Comparison of ENCODE assay signal across 16 cellular contexts in the genomic region with DNA sequence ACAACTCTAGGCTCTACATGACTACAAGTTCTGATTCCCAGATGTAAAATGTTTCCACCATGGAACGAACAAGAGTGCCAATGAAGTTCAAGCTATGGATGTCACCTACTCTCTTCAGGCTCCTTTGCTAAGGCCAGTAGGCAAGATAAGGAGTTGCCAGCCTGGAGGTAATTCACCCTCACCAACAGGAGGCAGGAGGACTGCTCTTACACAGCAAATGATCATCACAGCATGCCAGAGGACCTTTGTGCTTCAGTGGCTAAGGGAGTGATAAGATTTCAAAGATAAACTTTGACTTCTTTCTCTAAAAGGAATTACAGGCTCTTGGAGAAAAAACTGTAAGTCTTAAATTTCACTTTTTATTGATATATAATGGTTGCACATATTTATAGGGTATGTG. TPM values are rescaled to one million over a fixed set of nuclear protein-coding genes. Genes with fewer than 3 reads are reported as not detected.
DNase-seq lines count a peak whose midpoint lies in the region; FAIRE-seq and TF ChIP-seq lines count a peak whose summit lies in the region.
"Had no signal": no experiment of that assay in that cellular context is flagged by ENCODE, and none has a peak within 500 bp of the region (broad histone marks: within the 10 kb centered on the region; RNA-seq: fewer than 3 reads in every experiment).

No MANE protein-coding gene starts in this region.

- no peak overlapping the region for H3K27ac Mint-ChIP-seq in T-helper 2 cell treated with Interferon-gamma antibody and Interleukin-4, amounts not matched to agents 5 μg/mL and 100 μg/mL, for 36 hours
- H3K27ac Mint-ChIP-seq in activated naive CD4-positive, alpha-beta T cell treated with anti-CD3 and anti-CD28 coated beads for 36 hours = no peak overlapping the region
- H3K27ac Mint-ChIP-seq: CD8-positive, alpha-beta memory T cell had no signal

- H3K4me2 ChIP-seq in H1 (ENCODE audit: insufficient read depth in 1 of 2, low read depth in 2 of 2, low read length in 2 of 2) (no peak overlapping the region), trophoblast cell (ENCODE audit: low read length) (no peak overlapping the region)
- H3K4me2 ChIP-seq: BLaER1 had no signal

- H4K91ac ChIP-seq in H1 (replicated peaks; ENCODE audit: insufficient read length, low read length) = no peak overlapping the region
- no peak overlapping the region for H4K91ac ChIP-seq in trophoblast cell (ENCODE audit: low read depth, low read length)

- 87% methylated on average over 1 of the region's 1 CpG; no CpG with 5 or more reads in 1 of the 2 experiments for WGBS in H1 (ENCODE audit: extremely low coverage in 1 of 2, insufficient coverage in 1 of 2, insufficient read length in 1 of 2, insufficient replicate concordance in 2 of 2, low coverage in 1 of 2, low lambda C conversion rate in 2 of 2, missing lambda C conversion rate in 1 of 2), 2 experiments
- WGBS in trophoblast cell (ENCODE audit: extremely low coverage, insufficient coverage, insufficient read length) = no CpG with 5 or more reads among the region's 1 CpG

- peak; percentile 16 for DNase-seq in DMS53 (lab: John Stamatoyannopoulos, UW)
- no peak for DNase-seq in DMS53 treated with DMSO at 0.1 percent for 48 hours (lab: John Stamatoyannopoulos, UW; ENCODE audit: unreplicated experiment)
- no peak for DNase-seq in H1 (ENCODE audit: low read depth in 1 of 2, low spot score in 2 of 2)
- peak; percentile 2 for DNase-seq in kidney glomerular epithelial cell (lab: John Stamatoyannopoulos, UW)
- peak; percentile 22 to 61 for DNase-seq in trophoblast cell
- DNase-seq in activated CD4-positive, alpha-beta T cell treated with anti-CD3 and anti-CD28 coated beads, Interleukin-2, amount 50 U/mL, for 48 hours = no peak
- DNase-seq in T-helper 2 cell treated with Interferon-gamma antibody and Interleukin-4, amounts not matched to agents 5 μg/mL and 100 μg/mL, for 36 hours (ENCODE audit: low spot score) = no peak
- DNase-seq in activated naive CD4-positive, alpha-beta T cell treated with anti-CD3 and anti-CD28 coated beads for 36 hours = no peak
- DNase-seq: Caco-2; CD8-positive, alpha-beta memory T cell; DMS79; GOT3 had no signal

- H3K27ac ChIP-seq in H1 (ENCODE audit: low read depth, low read length) (no peak overlapping the region), trophoblast cell (ENCODE audit: low read depth, low read length) (no peak overlapping the region)
- H3K27ac ChIP-seq: 22Rv1, BLaER1 had no signal

- H3K4ac ChIP-seq in H1 (replicated peaks; ENCODE audit: insufficient read length, low read depth, low read length) (no peak overlapping the region), trophoblast cell (ENCODE audit: low read depth, low read length) (no peak overlapping the region)

- H3K18ac ChIP-seq in H1 (ENCODE audit: extremely low read depth, low read length) = no peak overlapping the region
- H3K18ac ChIP-seq in trophoblast cell (ENCODE audit: low read length) = no peak overlapping the region

- H2BK20ac ChIP-seq in H1 (ENCODE audit: low read length) = no peak overlapping the region

- H3K9me3 Mint-ChIP-seq in T-helper 2 cell treated with Interferon-gamma antibody and Interleukin-4, amounts not matched to agents 5 μg/mL and 100 μg/mL, for 36 hours = no peaks in the 10 kb centered on the region
- H3K9me3 Mint-ChIP-seq in activated naive CD4-positive, alpha-beta T cell treated with anti-CD3 and anti-CD28 coated beads for 36 hours = no peaks in the 10 kb centered on the region

- CTCF ChIA-PET in H1 (lab: Charles Lee; ENCODE audit: partially characterized antibody) = interaction anchor here (1.0 to 1.5 kb wide), 3 partner anchors 14 to 376 kb away, joined by 3 to 6 read pairs (median 4); no protein-coding TSS in a partner anchor
- CTCF ChIA-PET in activated naive CD4-positive, alpha-beta T cell treated with anti-CD3 and anti-CD28 coated beads for 36 hours (lab: Charles Lee) = no interaction called here

- H3K9ac ChIP-seq in H1 (replicated peaks in 1 of 4; ENCODE audit: extremely low read depth in 1 of 4, low read depth in 3 of 4, low read length in 3 of 4) (no peak overlapping the region), trophoblast cell (ENCODE audit: low read length) (no peak overlapping the region)
- H3K9ac ChIP-seq: BLaER1 had no signal

- TF ChIP-seq RAD21 in H1 (IDR thresholded peaks at IDR 0.05 in 1 of 2, conservative IDR thresholded peaks at IDR 0.05 in 1 of 2; ENCODE audit: low read depth in 2 of 2, low read length in 2 of 2) = peak; percentile 33 to 60

- no peak overlapping the region for H4K5ac ChIP-seq in H1 (ENCODE audit: insufficient read length, low read depth, low read length)

- H2BK12ac ChIP-seq in H1 (ENCODE audit: low read depth, low read length) (no peak overlapping the region), trophoblast cell (ENCODE audit: low read length) (no peak overlapping the region)

- peak; percentile 30 to 55 (median 36) for TF ChIP-seq CTCF in H1 (IDR thresholded peaks at IDR 0.05; ENCODE audit: control extremely low read depth in 1 of 3, insufficient read depth in 1 of 3, low read depth in 1 of 3, low read length in 3 of 3)

- H4K20me1 ChIP-seq in H1 (replicated peaks in 1 of 2; ENCODE audit: control insufficient read depth in 1 of 2, insufficient read depth in 2 of 2, low read length in 2 of 2) = no peaks in the 10 kb centered on the region
- H4K20me1 ChIP-seq: BLaER1 had no signal

- H3K4me3 ChIP-seq in H1 (ENCODE audit: extremely low read depth in 1 of 4, insufficient read depth in 2 of 4, low read depth in 3 of 4, low read length in 4 of 4) = no peak overlapping the region
- H3K4me3 ChIP-seq in trophoblast cell (ENCODE audit: low read depth, low read length) = no peak overlapping the region
- H3K4me3 ChIP-seq: BLaER1 had no signal

- H2BK120ac ChIP-seq in H1 (replicated peaks; ENCODE audit: low read depth, low read length) = no peak overlapping the region
- H2BK120ac ChIP-seq in trophoblast cell (ENCODE audit: insufficient read depth, low read length, poor library complexity) = no peak overlapping the region

- no peaks in the 10 kb centered on the region for H3K36me3 ChIP-seq in H1 (ENCODE audit: control insufficient read depth in 2 of 4, insufficient read depth in 4 of 4, low read length in 3 of 4)
- H3K36me3 ChIP-seq in trophoblast cell (ENCODE audit: control insufficient read depth in 1 of 2, insufficient read depth in 2 of 2, low read length in 2 of 2) = no peaks in the 10 kb centered on the region
- H3K36me3 ChIP-seq: BLaER1 had no signal

- H3K27me3 ChIP-seq in H1 (replicated peaks in 1 of 4; ENCODE audit: control insufficient read depth in 3 of 4, extremely low read depth in 1 of 4, insufficient read depth in 3 of 4, low read length in 3 of 4) (peaks cover 0 to 1% (median 0%) of the 10 kb centered on the region in 4 experiments; a peak in 1 of 7 replicates), trophoblast cell (ENCODE audit: insufficient read depth, low read length) (no peaks in the 10 kb centered on the region)
- H3K27me3 ChIP-seq: BLaER1 had no signal

- H3K27me3 Mint-ChIP-seq in T-helper 2 cell treated with Interferon-gamma antibody and Interleukin-4, amounts not matched to agents 5 μg/mL and 100 μg/mL, for 36 hours (ENCODE audit: low read depth) = peaks cover 8% of the 10 kb centered on the region
- H3K27me3 Mint-ChIP-seq in activated naive CD4-positive, alpha-beta T cell treated with anti-CD3 and anti-CD28 coated beads for 36 hours (ENCODE audit: low read depth) = peaks cover 19% of the 10 kb centered on the region

- no peak overlapping the region for H2AK5ac ChIP-seq in H1 (ENCODE audit: low read depth, low read length)
- H2AK5ac ChIP-seq in trophoblast cell (ENCODE audit: low read length) = no peak overlapping the region

- no peaks in the 10 kb centered on the region for H3K4me1 ChIP-seq in H1 (replicated peaks in 1 of 4; ENCODE audit: control insufficient read depth in 3 of 4, insufficient read depth in 4 of 4, low read length in 3 of 4)
- no peaks in the 10 kb centered on the region for H3K4me1 ChIP-seq in trophoblast cell (ENCODE audit: control insufficient read depth in 1 of 2, insufficient read depth in 2 of 2, low read length in 2 of 2)
- H3K4me1 ChIP-seq: BLaER1 had no signal

- no peaks in the 10 kb centered on the region for H3K23me2 ChIP-seq in H1 (ENCODE audit: low read depth, low read length)

- H3K4me3 Mint-ChIP-seq in T-helper 2 cell treated with Interferon-gamma antibody and Interleukin-4, amounts not matched to agents 5 μg/mL and 100 μg/mL, for 36 hours = no peak overlapping the region
- H3K4me3 Mint-ChIP-seq in activated naive CD4-positive, alpha-beta T cell treated with anti-CD3 and anti-CD28 coated beads for 36 hours = no peak overlapping the region
- H3K4me3 Mint-ChIP-seq: CD8-positive, alpha-beta memory T cell had no signal

- no peaks in the 10 kb centered on the region for H3K4me1 Mint-ChIP-seq in T-helper 2 cell treated with Interferon-gamma antibody and Interleukin-4, amounts not matched to agents 5 μg/mL and 100 μg/mL, for 36 hours (ENCODE audit: low read depth)
- no peaks in the 10 kb centered on the region for H3K4me1 Mint-ChIP-seq in activated naive CD4-positive, alpha-beta T cell treated with anti-CD3 and anti-CD28 coated beads for 36 hours (ENCODE audit: low read depth)
- H3K4me1 Mint-ChIP-seq: CD8-positive, alpha-beta memory T cell had no signal

- H3K79me1 ChIP-seq in H1 (ENCODE audit: low read depth, low read length) (no peaks in the 10 kb centered on the region), trophoblast cell (ENCODE audit: low read length) (no peaks in the 10 kb centered on the region)

- no peaks in the 10 kb centered on the region for H3K9me3 ChIP-seq in H1 (ENCODE audit: insufficient read depth in 2 of 2, low read depth in 1 of 2, low read length in 1 of 2)
- H3K9me3 ChIP-seq in trophoblast cell (ENCODE audit: insufficient read depth, low read depth, low read length) = no peaks in the 10 kb centered on the region
- H3K9me3 ChIP-seq: BLaER1, Caco-2 had no signal

- H3K14ac ChIP-seq in H1 (ENCODE audit: insufficient read length) (no peak overlapping the region), trophoblast cell (ENCODE audit: low read length) (no peak overlapping the region)

- no peaks in the 10 kb centered on the region for H3K79me2 ChIP-seq in H1 (ENCODE audit: control insufficient read depth in 1 of 2, insufficient read depth in 2 of 2, low read length in 2 of 2)
- H3K79me2 ChIP-seq in trophoblast cell (ENCODE audit: control insufficient read depth, insufficient read depth, low read length, poor library complexity) = no peaks in the 10 kb centered on the region

- no peak for TF ChIP-seq EP300 in H1 (IDR thresholded peaks at IDR 0.05; ENCODE audit: borderline replicate concordance in 1 of 2, low read depth in 2 of 2, low read length in 2 of 2)

- TF ChIP-seq POLR2A in H1 (IDR thresholded peaks at IDR 0.05; ENCODE audit: control extremely low read depth in 1 of 2, low read depth in 2 of 2, low read length in 2 of 2) = no peak

- H2BK15ac ChIP-seq in H1 (ENCODE audit: low read length) = no peak overlapping the region

- POLR2A ChIA-PET in H1 (lab: Charles Lee; ENCODE audit: partially characterized antibody) = no interaction called here

- no peak overlapping the region for H4K12ac ChIP-seq in trophoblast cell (ENCODE audit: low read depth, low read length)

- intact Hi-C loops in activated naive CD4-positive, alpha-beta T cell treated with anti-CD3 and anti-CD28 coated beads for 36 hours (cut with micrococcal nuclease) = no loop called here

- no peak overlapping the region for H3K56ac ChIP-seq in H1 (replicated peaks; ENCODE audit: insufficient read length, low read depth, low read length)

- no peak overlapping the region for H4K8ac ChIP-seq in H1 (ENCODE audit: extremely low read depth, insufficient read depth, low read length)
- no peak overlapping the region for H4K8ac ChIP-seq in trophoblast cell (ENCODE audit: low read depth, low read length)

- no peak overlapping the region for H3K23ac ChIP-seq in H1 (ENCODE audit: insufficient read length)
- no peak overlapping the region for H3K23ac ChIP-seq in trophoblast cell (ENCODE audit: low read length)

- H3K36me3 Mint-ChIP-seq in T-helper 2 cell treated with Interferon-gamma antibody and Interleukin-4, amounts not matched to agents 5 μg/mL and 100 μg/mL, for 36 hours (ENCODE audit: low read depth) = no peaks in the 10 kb centered on the region
- H3K36me3 Mint-ChIP-seq in activated naive CD4-positive, alpha-beta T cell treated with anti-CD3 and anti-CD28 coated beads for 36 hours (ENCODE audit: low read depth) = no peaks in the 10 kb centered on the region
- H3K36me3 Mint-ChIP-seq: CD8-positive, alpha-beta memory T cell had no signal

- H2BK5ac ChIP-seq in H1 (ENCODE audit: low read depth, low read length) (no peak overlapping the region), trophoblast cell (ENCODE audit: low read depth, low read length, poor library complexity) (no peak overlapping the region)

- H2AFZ ChIP-seq in H1 (ENCODE audit: low read length) = no peak overlapping the region
- H2AFZ ChIP-seq in trophoblast cell (ENCODE audit: insufficient read depth, low read length, poor library complexity) = no peak overlapping the region

- no peak for FAIRE-seq in H1 (lab: Jason Lieb, UNC)
- FAIRE-seq: G401.6, GM12891 had no signal

RNA-seq across cellular contexts. Expression of a gene that starts 54.1 kb away (rescaled TPM):
- 22.7 and 24.4 TPM in 2 replicates for total RNA-seq in H1 (2021; fragmentation: NEBNext Ultra II Directional; extraction: Animal tissue kit (Norgen Biotek cat#: 25700))
- 7.3 and 10.2 TPM in 2 replicates for polyA plus RNA-seq in H1 (2011; rRNA removed)
- polyA plus RNA-seq in H1 (2011; cell fraction: cytosol; rRNA removed) = 12.1 TPM
- 9.6 TPM for polyA plus RNA-seq in H1 (2011; cell fraction: nucleus; rRNA removed)
- polyA plus RNA-seq in H1 (2012, experiment 1 of 2) = 12.2 to 27.0 TPM (median 16.9 TPM) in 4 replicates
- 1.7 TPM for polyA plus RNA-seq in H1 (2012, experiment 2 of 2)
- 16.1 TPM for polyA plus RNA-seq in H1 (2013, experiment 1 of 2)
- 14.5 TPM for polyA plus RNA-seq in H1 (2013, experiment 2 of 2)
- 20.8 and 28.6 TPM in 2 replicates for polyA minus RNA-seq in H1 (2011; rRNA and poly(A)+ RNA removed)
- 12.2 TPM for polyA minus RNA-seq in H1 (2011; cell fraction: cytosol; rRNA and poly(A)+ RNA removed)
- polyA minus RNA-seq in H1 (2011; cell fraction: nucleus; rRNA and poly(A)+ RNA removed) = 54.2 TPM
- polyA plus RNA-seq in trophoblast cell (2013) = 21.5 and 22.9 TPM in 2 replicates
- total RNA-seq in activated naive CD4-positive, alpha-beta T cell treated with anti-CD3 and anti-CD28 coated beads for 36 hours = 10 to 100 TPM; 13.2 to 13.9 TPM

Comparison
In these comparisons a context has a peak if more than half of its experiments do, and no peak if none do; other contexts are left out.
1. DNase-seq: peak in DMS53 (single experiment), kidney glomerular epithelial cell (single experiment) and trophoblast cell (2 of 2); none in DMS53 treated with DMSO at 0.1 percent for 48 hours (single experiment), H1 (0 of 2), activated CD4-positive, alpha-beta T cell treated with anti-CD3 and anti-CD28 coated beads, Interleukin-2, amount 50 U/mL, for 48 hours (0 of 2), T-helper 2 cell treated with Interferon-gamma antibody and Interleukin-4, amounts not matched to agents 5 μg/mL and 100 μg/mL, for 36 hours (single experiment) and activated naive CD4-positive, alpha-beta T cell treated with anti-CD3 and anti-CD28 coated beads for 36 hours (single experiment).